Comparison of ENCODE assay signal across 1 cellular context in the genomic region with DNA sequence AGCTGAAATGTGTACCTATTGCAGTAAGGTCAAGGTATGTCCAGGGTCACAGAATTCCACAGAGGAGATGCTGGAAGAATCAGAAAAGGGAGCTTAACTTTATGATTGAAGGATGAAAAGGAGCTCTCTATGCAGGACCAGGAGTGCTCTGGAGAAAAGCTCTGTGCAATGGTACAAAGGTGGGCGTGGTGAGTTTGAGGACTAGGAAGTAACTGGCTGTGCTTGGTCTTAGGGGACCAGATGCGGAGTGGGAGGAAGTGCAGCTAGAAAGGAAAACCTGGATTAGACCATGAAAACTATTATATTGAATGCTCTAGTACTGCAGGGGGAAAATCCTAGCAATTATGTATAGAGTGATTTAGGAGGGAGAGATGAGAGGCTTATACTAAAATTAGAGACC.
TF ChIP-seq lines count a peak whose summit lies in the region.

No MANE protein-coding gene starts in this region.

TF ChIP-seq in K562, 482 proteins besides CTCF, POLR2A, EP300 and RAD21:
- TF ChIP-seq PRPF4 (IDR thresholded peaks at IDR 0.05; ENCODE audit: insufficient read depth, low read depth, low read length, poor library complexity, severe bottlenecking) = no peak
- TF ChIP-seq SPI1 (IDR thresholded peaks at IDR 0.05; ENCODE audit: borderline replicate concordance, low read depth, low read length) = peak; percentile 21; the same call in 1 of the 2 replicates
